ENCODE assay signal across 14 cellular contexts in the genomic region with DNA sequence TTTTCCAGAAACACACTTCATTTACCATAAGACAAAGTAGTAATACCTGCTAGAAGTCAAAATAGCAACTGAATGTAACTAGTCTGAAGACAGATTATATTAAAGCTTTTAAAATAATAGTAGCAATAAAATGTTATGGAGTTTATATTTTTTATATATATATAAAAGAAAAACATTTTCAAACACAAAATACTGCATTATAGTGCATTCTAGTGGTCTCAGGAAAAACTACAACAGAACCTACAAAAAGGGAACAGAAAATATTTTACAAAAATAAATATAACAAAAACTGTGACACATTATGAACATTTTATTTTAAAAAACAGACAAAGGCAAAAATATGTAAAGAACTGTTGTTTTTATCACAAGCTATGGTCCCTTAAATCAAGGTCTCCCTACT. TPM values are rescaled to one million over a fixed set of nuclear protein-coding genes. Genes with fewer than 3 reads are reported as not detected.
DNase-seq lines count a peak whose midpoint lies in the region; ATAC-seq and TF ChIP-seq lines count a peak whose summit lies in the region.
"Had no signal": no experiment of that assay in that cellular context is flagged by ENCODE, and none has a peak within 500 bp of the region (broad histone marks: within the 10 kb centered on the region; RNA-seq: fewer than 3 reads in every experiment).

No MANE protein-coding gene starts in this region.

- H3K4me1 ChIP-seq in right lobe of liver (no peaks in the 10 kb centered on the region), GM23338 (ENCODE audit: insufficient read depth) (peaks cover 14% of the 10 kb centered on the region)
- H3K4me1 ChIP-seq: vagina had no signal

- TF ChIP-seq CTCF in C4-2B (conservative IDR thresholded peaks at IDR 0.05) (peak; percentile 46), HFFc6 (IDR thresholded peaks at IDR 0.05) (peak; percentile 78), brain (conservative IDR thresholded peaks at IDR 0.05) (peak; percentile 33 to 66), right lobe of liver (IDR thresholded peaks at IDR 0.05) (peak in 3 of 4 donors; percentile 32 to 48 (median 45)), GM23338 (conservative IDR thresholded peaks at IDR 0.05; ENCODE audit: low read depth in 2 of 2) (peak in 1 of 2 experiments; percentile 34; a peak in 2 of 4 replicates)

- H3K79me2 ChIP-seq in GM23338 (replicated peaks; ENCODE audit: insufficient read depth): peaks cover 13% of the 10 kb centered on the region; the same call in 1 of the 2 replicates

- H3K36me3 ChIP-seq in right lobe of liver (no peaks in the 10 kb centered on the region), GM23338 (ENCODE audit: insufficient read depth) (no peaks in the 10 kb centered on the region; the same call in 1 of the 2 replicates)

- no peak for TF ChIP-seq POLR2A in right lobe of liver (IDR thresholded peaks at IDR 0.05)

- H3K27ac Mint-ChIP-seq in HFFc6: no peak overlapping the region
- H3K27ac Mint-ChIP-seq in brain: no peak overlapping the region
- H3K27ac Mint-ChIP-seq in stimulated activated memory B cell treated with anti-CD40 and anti-IgM and Interleukin-4, amounts not matched to agents 10 μg/mL and 1 μg/mL and 100 μg/mL, for 72 hours: no peak overlapping the region
- H3K27ac Mint-ChIP-seq in GM23338: no peak overlapping the region
- H3K27ac Mint-ChIP-seq: naive thymus-derived CD4-positive, alpha-beta T cell had no signal

- no peaks in the 10 kb centered on the region for H3F3A ChIP-seq in GM23338 (replicated peaks; ENCODE audit: low read depth)

- H3K9me3 ChIP-seq in right lobe of liver: no peaks in the 10 kb centered on the region
- H3K9me3 ChIP-seq: vagina had no signal

- H2AFZ ChIP-seq in GM23338: no peak overlapping the region

- no peaks in the 10 kb centered on the region; the same call in 1 of the 2 replicates for H3K27me3 Mint-ChIP-seq in HFFc6 (ENCODE audit: insufficient read depth)
- H3K27me3 Mint-ChIP-seq in brain: no peaks in the 10 kb centered on the region
- H3K27me3 Mint-ChIP-seq in stimulated activated memory B cell treated with anti-CD40 and anti-IgM and Interleukin-4, amounts not matched to agents 10 μg/mL and 1 μg/mL and 100 μg/mL, for 72 hours: no peaks in the 10 kb centered on the region
- peaks cover 2% of the 10 kb centered on the region for H3K27me3 Mint-ChIP-seq in GM23338 (ENCODE audit: insufficient read depth, low read depth, poor library complexity)
- H3K27me3 Mint-ChIP-seq: naive thymus-derived CD4-positive, alpha-beta T cell had no signal

- H3K4me3 Mint-ChIP-seq in HFFc6 (no peak overlapping the region), brain (no peak overlapping the region), GM23338 (no peak overlapping the region)
- H3K4me3 Mint-ChIP-seq in stimulated activated memory B cell treated with anti-CD40 and anti-IgM and Interleukin-4, amounts not matched to agents 10 μg/mL and 1 μg/mL and 100 μg/mL, for 72 hours: no peak overlapping the region
- H3K4me3 Mint-ChIP-seq: immature natural killer cell; naive thymus-derived CD4-positive, alpha-beta T cell had no signal

- intact Hi-C loops in right lobe of liver (cut with DNase I): no loop called here

- peaks cover 23% of the 10 kb centered on the region for H3K4me1 Mint-ChIP-seq in HFFc6 (ENCODE audit: low read depth)
- H3K4me1 Mint-ChIP-seq in brain: no peaks in the 10 kb centered on the region
- H3K4me1 Mint-ChIP-seq in stimulated activated memory B cell treated with anti-CD40 and anti-IgM and Interleukin-4, amounts not matched to agents 10 μg/mL and 1 μg/mL and 100 μg/mL, for 72 hours: peaks cover 20% of the 10 kb centered on the region
- peaks cover 14% of the 10 kb centered on the region for H3K4me1 Mint-ChIP-seq in GM23338

- no peaks in the 10 kb centered on the region for H4K20me1 ChIP-seq in GM23338 (replicated peaks; ENCODE audit: insufficient read depth)

- H3K36me3 Mint-ChIP-seq in HFFc6 (ENCODE audit: low read depth): peaks cover 4% of the 10 kb centered on the region
- peaks cover 15% of the 10 kb centered on the region for H3K36me3 Mint-ChIP-seq in brain
- peaks cover 15% of the 10 kb centered on the region for H3K36me3 Mint-ChIP-seq in stimulated activated memory B cell treated with anti-CD40 and anti-IgM and Interleukin-4, amounts not matched to agents 10 μg/mL and 1 μg/mL and 100 μg/mL, for 72 hours
- H3K36me3 Mint-ChIP-seq in GM23338 (ENCODE audit: low read depth): peaks cover 3% of the 10 kb centered on the region; the same call in 2 of the 3 replicates

- no peaks in the 10 kb centered on the region for H3K9me2 ChIP-seq in GM23338 (ENCODE audit: insufficient read depth)

- H3K4me3 ChIP-seq in right lobe of liver (no peak overlapping the region), GM23338 (no peak overlapping the region)
- H3K4me3 ChIP-seq: vagina had no signal

- H3K27ac ChIP-seq in C4-2B: no peak overlapping the region
- H3K27ac ChIP-seq in right lobe of liver: no peak overlapping the region
- H3K27ac ChIP-seq in GM23338 (ENCODE audit: low read depth): no peak overlapping the region
- H3K27ac ChIP-seq: vagina had no signal

- DNase-seq in HFFc6 (no peak), right lobe of liver (no peak), DMS53 (lab: John Stamatoyannopoulos, UW) (no peak), NCI-H2227 (lab: John Stamatoyannopoulos, UW; ENCODE audit: unreplicated experiment) (no peak), GM23338 (ENCODE audit: low spot score) (no peak)
- DNase-seq: immature natural killer cell; naive thymus-derived CD4-positive, alpha-beta T cell; NCI-H1930; stimulated activated CD4-positive, alpha-beta T cell treated with anti-CD3 and anti-CD28 coated beads, Interleukin-12 subunit alpha, Interleukin-12 subunit beta, amount 100 ng/mL, for 4 hours; stimulated activated CD8-positive, alpha-beta memory T cell treated with anti-CD3 and anti-CD28 coated beads, Interleukin-4, amount 100 ng/mL, for 48 hours had no signal

- no peaks in the 10 kb centered on the region for H3K9me3 Mint-ChIP-seq in HFFc6
- H3K9me3 Mint-ChIP-seq in brain: no peaks in the 10 kb centered on the region
- no peaks in the 10 kb centered on the region for H3K9me3 Mint-ChIP-seq in stimulated activated memory B cell treated with anti-CD40 and anti-IgM and Interleukin-4, amounts not matched to agents 10 μg/mL and 1 μg/mL and 100 μg/mL, for 72 hours
- no peaks in the 10 kb centered on the region for H3K9me3 Mint-ChIP-seq in GM23338
- H3K9me3 Mint-ChIP-seq: immature natural killer cell; naive thymus-derived CD4-positive, alpha-beta T cell had no signal

- H3K4me2 ChIP-seq in GM23338: no peak overlapping the region

- no peaks in the 10 kb centered on the region for H3K27me3 ChIP-seq in right lobe of liver
- H3K27me3 ChIP-seq in GM23338 (ENCODE audit: insufficient read depth): no peaks in the 10 kb centered on the region
- H3K27me3 ChIP-seq: vagina had no signal

- ATAC-seq in right lobe of liver (no peak), GM23338 (no peak)
- ATAC-seq in stimulated activated memory B cell treated with anti-CD40 and anti-IgM and Interleukin-4, amounts not matched to agents 10 μg/mL and 1 μg/mL and 100 μg/mL, for 72 hours: no peak
- ATAC-seq: naive thymus-derived CD4-positive, alpha-beta T cell had no signal

TF ChIP-seq in GM23338, 12 proteins besides CTCF, POLR2A, EP300 and RAD21 (continues in another document):
- no peak for TF ChIP-seq JUNB (IDR thresholded peaks at IDR 0.05; ENCODE audit: unreplicated experiment)
- no peak for TF ChIP-seq NANOG (IDR thresholded peaks at IDR 0.05; ENCODE audit: borderline replicate concordance)

RNA-seq across cellular contexts. Expression of gene STRN, which starts 48.0 kb away (rescaled TPM):
- 10 to 100 TPM; 15.4 to 22.4 (median 20.0) TPM for total RNA-seq in HFFc6 (2021; fragmentation: NEBNext Ultra II Directional; extraction: Animal tissue kit (Norgen Biotek cat#: 25700))
- polyA plus RNA-seq in brain (ENCODE audit: insufficient read depth, low read depth, low replicate concordance) (7.7 TPM), GM23338 (2016; fragmentation: Nextera tagmentation; extraction: Ambion mirVana) (15.0 and 16.1 TPM in 2 replicates)
- 10 to 100 TPM in 2 of 6 experiments, 1 to 10 TPM in 4; 6.2 to 10.6 (median 8.2) TPM for total RNA-seq in right lobe of liver
- 34.0 and 34.5 TPM in 2 replicates for total RNA-seq in GM23338 (2014; rRNA removed; shearing (Covaris generic))
